ENCODE assay signal across 7 cellular contexts in the genomic region with DNA sequence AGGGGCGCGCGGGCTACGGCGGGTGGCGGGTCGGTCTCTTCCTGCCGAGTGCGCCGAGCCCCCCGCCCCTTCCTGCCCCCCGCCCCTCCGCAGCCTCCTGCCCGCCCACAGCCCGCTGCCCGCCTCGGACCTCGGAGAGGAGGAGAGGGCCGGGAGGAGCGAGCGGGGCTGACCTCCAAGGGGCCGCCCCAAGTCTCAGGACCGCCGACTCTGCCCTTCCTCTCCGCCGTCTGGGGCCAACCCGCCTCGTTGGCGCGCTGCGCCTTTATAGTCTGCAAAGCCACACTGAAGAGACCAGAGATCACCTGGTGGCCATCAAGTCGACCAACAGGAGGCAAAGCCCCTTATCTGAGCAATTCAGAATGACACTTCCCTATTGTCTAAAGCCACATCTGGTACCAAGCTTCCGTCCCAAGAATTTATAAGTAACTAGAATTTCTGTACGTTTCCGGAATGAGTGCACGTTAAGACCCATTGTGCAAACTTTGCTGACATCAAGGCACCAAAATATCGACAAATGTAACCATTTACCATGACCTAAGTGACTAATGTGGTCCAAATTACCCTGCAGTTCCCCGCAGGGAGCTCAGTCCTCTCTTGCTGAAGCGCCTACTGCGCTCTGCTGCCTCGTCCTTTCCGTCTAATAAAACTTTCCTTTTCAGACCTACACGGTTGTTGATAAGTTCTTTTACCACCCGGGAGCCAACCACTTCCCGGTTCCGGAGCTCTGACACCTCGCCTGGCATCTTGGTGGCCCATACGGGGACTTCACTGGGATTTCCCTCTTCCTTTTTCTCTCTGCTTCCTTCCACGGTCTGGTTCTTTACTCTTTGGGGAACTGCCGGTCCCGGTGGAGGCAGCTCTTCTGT. TPM values are rescaled to one million over a fixed set of nuclear protein-coding genes. Genes with fewer than 3 reads are reported as not detected.
DNase-seq lines count a peak whose midpoint lies in the region; ATAC-seq and TF ChIP-seq lines count a peak whose summit lies in the region.

A gene (minus strand): TSS at position 38 of the 869 bp plus-strand sequence. CDS start 55 bp downstream, outside the sequence.

- peak within 1 kb of the TSS; percentile 84 for H3K4me3 Mint-ChIP-seq in endodermal cell

- peaks cover 18% of the 10 kb centered on the region for H3K36me3 ChIP-seq in endodermal cell (ENCODE audit: control insufficient read depth, insufficient read depth, low read length)
- no peaks in the 10 kb centered on the region for H3K36me3 ChIP-seq in neutrophil

- in situ Hi-C loops in GM13977 (cut with MboI; ENCODE audit: low pct_unique_long_range_greater_than_20kb, low sequenced_read_pairs, unreplicated experiment): no loop called here

- ATAC-seq in HG02759 (IDR thresholded peaks at IDR 0.05; ENCODE audit: unreplicated experiment) (peak; percentile 58), HG03457 (IDR thresholded peaks at IDR 0.05; ENCODE audit: unreplicated experiment) (no peak)

- H3K9ac ChIP-seq in endodermal cell (ENCODE audit: extremely low read depth, low read length, poor library complexity, severe bottlenecking): peak within 1 kb of the TSS; percentile 39

- H3K4me3 ChIP-seq in endodermal cell (ENCODE audit: low read length) (peak within 1 kb of the TSS; percentile 81), neutrophil (ENCODE audit: low read depth in 1 of 2, low read length in 1 of 2) (peak within 1 kb of the TSS; percentile 30 to 43)

- H3K9me3 Mint-ChIP-seq in endodermal cell: no peaks in the 10 kb centered on the region

- peaks cover 27% of the 10 kb centered on the region for H3K36me3 Mint-ChIP-seq in endodermal cell (ENCODE audit: low read depth)

- H3K27ac ChIP-seq in endodermal cell (ENCODE audit: low read depth, low read length): peak within 1 kb of the TSS; percentile 83
- no peak within 1 kb of the TSS for H3K27ac ChIP-seq in neutrophil

- H3K4me1 Mint-ChIP-seq in endodermal cell: peaks cover 18% of the 10 kb centered on the region

- H3K9me3 ChIP-seq in endodermal cell (ENCODE audit: control insufficient read depth, low read length) (no peaks in the 10 kb centered on the region), neutrophil (no peaks in the 10 kb centered on the region)

- H3K27ac Mint-ChIP-seq in endodermal cell: peak within 1 kb of the TSS; percentile 75

- DNase-seq in GM13977 (ENCODE audit: low spot score) (peak; percentile 68), endodermal cell (peak; percentile 93), NCI-H1092 treated with DMSO at 0.1 percent for 48 hours (lab: John Stamatoyannopoulos, UW) (no peak)

- TF ChIP-seq CTCF in GM13977 (IDR thresholded peaks at IDR 0.05; ENCODE audit: extremely low read depth, insufficient read depth, missing control alignments) (no peak), endodermal cell (conservative IDR thresholded peaks at IDR 0.05) (peak; percentile 71), neutrophil (IDR thresholded peaks at IDR 0.05) (no peak)

- H3K4me1 ChIP-seq in endodermal cell (ENCODE audit: control insufficient read depth, insufficient read depth, low read length): no peaks in the 10 kb centered on the region
- peaks cover 19 to 25% of the 10 kb centered on the region in 2 experiments for H3K4me1 ChIP-seq in neutrophil (ENCODE audit: control insufficient read depth in 1 of 2, insufficient read depth in 1 of 2, low read depth in 1 of 2, low read length in 1 of 2)

- 3% methylated on average over 29 to 50 of the region's 51 CpGs for WGBS in endodermal cell (ENCODE audit: insufficient coverage in 1 of 2, insufficient read length in 1 of 2), 2 experiments

- H3K27me3 Mint-ChIP-seq in endodermal cell (ENCODE audit: insufficient read depth): peaks cover 45% of the 10 kb centered on the region

- peaks cover 49% of the 10 kb centered on the region for H3K27me3 ChIP-seq in endodermal cell (ENCODE audit: control insufficient read depth, insufficient read depth, low read length, poor library complexity, severe bottlenecking)
- H3K27me3 ChIP-seq in neutrophil: peaks cover 76% of the 10 kb centered on the region

TF ChIP-seq in PFSK-1, 5 proteins besides CTCF, POLR2A, EP300 and RAD21:
- peak; percentile 61; the same call in 1 of the 2 replicates for TF ChIP-seq POLR2AphosphoS5 (IDR thresholded peaks at IDR 0.05; ENCODE audit: low read depth, low read length)
- 0 out of 2 replicates have a peak, but pooled peaks have one; percentile 12 for TF ChIP-seq TAF1 (IDR thresholded peaks at IDR 0.05; ENCODE audit: borderline replicate concordance, insufficient read depth, low read length)
- no peak for TF ChIP-seq FOXP2 (optimal IDR thresholded peaks at IDR 0.05; ENCODE audit: borderline replicate concordance, extremely low read depth, extremely low read length, insufficient read depth)
TF ChIP-seq in PFSK-1: peak in this region for 2.

RNA-seq across cellular contexts. Expression of the gene that starts here (rescaled TPM):
- 199 TPM for polyA plus RNA-seq in PFSK-1 (2012; ENCODE audit: insufficient read length, low read depth)
- total RNA-seq in endodermal cell: 100 to 1,000 TPM in 1 of 2 donors, 10 to 100 TPM in 1; 80.1 to 106 TPM
- polyA plus RNA-seq in endodermal cell (2013, experiment 1 of 2): 174 TPM
- polyA plus RNA-seq in endodermal cell (2013, experiment 2 of 2): 158 TPM
